In genomic region chr6:25963426-25964123, GRCh38 we compare ENCODE assay signal across 8 cellular contexts. TPM values are rescaled to one million over a fixed set of nuclear protein-coding genes. Genes with fewer than 3 reads are reported as not detected.
DNase-seq lines count a peak whose midpoint lies in the region; ATAC-seq and TF ChIP-seq lines count a peak whose summit lies in the region.

No MANE protein-coding gene starts in this region.

- peaks cover 26% of the 10 kb centered on the region for H3K9me3 Mint-ChIP-seq in activated T-cell treated with anti-CD3 and anti-CD28 coated beads, Interleukin-2, amount 50 U/mL, for 24 hours
- H3K9me3 Mint-ChIP-seq in progenitor cell of endocrine pancreas (ENCODE audit: low read depth) = peaks cover 19% of the 10 kb centered on the region

- ATAC-seq in HG02642 (IDR thresholded peaks at IDR 0.05; ENCODE audit: poor library complexity, unreplicated experiment) = no peak

- DNase-seq in activated T-cell treated with anti-CD3 and anti-CD28 coated beads, Interleukin-2, amount 50 U/mL, for 24 hours = no peak
- DNase-seq in activated T-cell treated with anti-CD3 and anti-CD28 coated beads, Interleukin-2, amount 50 U/mL, for 1 hour = no peak
- no peak for DNase-seq in SJCRH30
- DNase-seq in fibroblast of the aortic adventitia (ENCODE audit: low read depth) = peak; percentile 27
- DNase-seq in progenitor cell of endocrine pancreas (ENCODE audit: low spot score, unreplicated experiment) = no peak
- DNase-seq in COR-L47 (lab: John Stamatoyannopoulos, UW) = no peak
- DNase-seq in globus pallidus (ENCODE audit: low spot score) = no peak

- H3K27me3 Mint-ChIP-seq in activated T-cell treated with anti-CD3 and anti-CD28 coated beads, Interleukin-2, amount 50 U/mL, for 24 hours = no peaks in the 10 kb centered on the region
- no peaks in the 10 kb centered on the region for H3K27me3 Mint-ChIP-seq in progenitor cell of endocrine pancreas

- H3K4me3 ChIP-seq in SJCRH30 = peak overlapping the region; percentile 57
- H3K4me3 ChIP-seq in fibroblast of the aortic adventitia (ENCODE audit: low read depth, low read length) = peak overlapping the region; percentile 91

- peaks cover 90% of the 10 kb centered on the region for H3K36me3 Mint-ChIP-seq in activated T-cell treated with anti-CD3 and anti-CD28 coated beads, Interleukin-2, amount 50 U/mL, for 24 hours (ENCODE audit: low read depth)
- peaks cover 11% of the 10 kb centered on the region for H3K36me3 Mint-ChIP-seq in progenitor cell of endocrine pancreas (ENCODE audit: insufficient read depth)

- H3K4me1 ChIP-seq in SJCRH30 = peaks cover 20% of the 10 kb centered on the region

- TF ChIP-seq CTCF in fibroblast of the aortic adventitia (IDR thresholded peaks at IDR 0.05; ENCODE audit: insufficient read depth, low read length) = no peak
- TF ChIP-seq CTCF in progenitor cell of endocrine pancreas (IDR thresholded peaks at IDR 0.05; ENCODE audit: unreplicated experiment) = no peak

- H3K27ac Mint-ChIP-seq in activated T-cell treated with anti-CD3 and anti-CD28 coated beads, Interleukin-2, amount 50 U/mL, for 24 hours = peak overlapping the region; percentile 86
- H3K27ac Mint-ChIP-seq in progenitor cell of endocrine pancreas = peak overlapping the region; percentile 93

- no peaks in the 10 kb centered on the region for H3K27me3 ChIP-seq in SJCRH30

- 0 out of 2 replicates have a peak, but pooled peaks cover 2% of the 10 kb centered on the region for H3K9me3 ChIP-seq in SJCRH30 (replicated peaks)

- no peaks in the 10 kb centered on the region for H3K36me3 ChIP-seq in SJCRH30

- H3K27ac ChIP-seq in SJCRH30 = no peak overlapping the region

- H3K4me3 Mint-ChIP-seq in activated T-cell treated with anti-CD3 and anti-CD28 coated beads, Interleukin-2, amount 50 U/mL, for 24 hours = peak overlapping the region; percentile 92
- peak overlapping the region; percentile 70 for H3K4me3 Mint-ChIP-seq in progenitor cell of endocrine pancreas (ENCODE audit: low read depth)

- H3K4me1 Mint-ChIP-seq in activated T-cell treated with anti-CD3 and anti-CD28 coated beads, Interleukin-2, amount 50 U/mL, for 24 hours (ENCODE audit: low read depth) = peaks cover 94% of the 10 kb centered on the region
- H3K4me1 Mint-ChIP-seq in progenitor cell of endocrine pancreas (ENCODE audit: low read depth) = peaks cover 23% of the 10 kb centered on the region

RNA-seq across cellular contexts. Expression of gene TRIM38, which starts 1.0 kb away (rescaled TPM):
- 3.2 and 3.3 TPM in 2 replicates for total RNA-seq in SJCRH30 (2014; rRNA removed; shearing (Covaris generic))
- total RNA-seq in fibroblast of the aortic adventitia (ENCODE audit: low replicate concordance) = 12.0 and 35.3 TPM in 2 replicates
- 5.7 and 5.9 TPM in 2 replicates for total RNA-seq in progenitor cell of endocrine pancreas

RNA-seq across cellular contexts. Expression of gene SLC17A2, which starts 33.1 kb away (rescaled TPM):
- not detected in 2 replicates for total RNA-seq in SJCRH30 (2014; rRNA removed; shearing (Covaris generic))
- total RNA-seq in fibroblast of the aortic adventitia (ENCODE audit: low replicate concordance) (0.09 TPM in 1 of 2 replicates, not detected in the other), progenitor cell of endocrine pancreas (not detected in 2 replicates)
